9 cellular contexts compared by ENCODE assay signal in genomic region chr5:68582284-68582683, GRCh38.
"Had no signal": no experiment of that assay in that cellular context is flagged by ENCODE, and none has a peak within 500 bp of the region (broad histone marks: within the 10 kb centered on the region; RNA-seq: fewer than 3 reads in every experiment).

No MANE protein-coding gene starts in this region.

- H3K4me2 ChIP-seq: GM23338 had no signal

- H3K4me3 ChIP-seq: GM23338, HAP-1 had no signal

- FAIRE-seq: H1, H54 had no signal

- H3K9me3 ChIP-seq: HAP-1 had no signal

- H3K4me1 ChIP-seq: HAP-1 had no signal

- DNase-seq: GOT3, H7, H9, HCEC 1CT, HFFc6 had no signal

- H3K36me3 ChIP-seq: HAP-1 had no signal

- H2AFZ ChIP-seq: GM23338 had no signal

- ATAC-seq: GM23338 had no signal
